Comparison of ENCODE assay signal across 15 cellular contexts in genomic region chr11:131504199-131504949, GRCh38.
DNase-seq lines count a peak whose midpoint lies in the region; ATAC-seq and TF ChIP-seq lines count a peak whose summit lies in the region.
"Had no signal": no experiment of that assay in that cellular context is flagged by ENCODE, and none has a peak within 500 bp of the region (broad histone marks: within the 10 kb centered on the region; RNA-seq: fewer than 3 reads in every experiment).

No MANE protein-coding gene starts in this region.

- H3K4me2 ChIP-seq in hepatocyte = no peak overlapping the region
- H3K4me2 ChIP-seq: A549 had no signal

- CTCF ChIA-PET in WTC11 (lab: Charles Lee) = interaction anchor here (1.0 to 2.9 kb wide), 13 partner anchors 18 to 584 kb away, joined by 3 to 33 read pairs (median 5); no protein-coding TSS in a partner anchor

- H3K4me3 ChIP-seq in hepatocyte = no peak overlapping the region
- H3K4me3 ChIP-seq: A549, GM23248, Peyer's patch, thoracic aorta had no signal

- H3K9me2 ChIP-seq in hepatocyte (replicated peaks; ENCODE audit: insufficient read depth) = no peaks in the 10 kb centered on the region

- POLR2A ChIA-PET in WTC11 (lab: Charles Lee) = no interaction called here

- peaks cover 18% of the 10 kb centered on the region for H3K4me1 Mint-ChIP-seq in WTC11
- H3K4me1 Mint-ChIP-seq in stimulated activated memory B cell treated with anti-CD40 and anti-IgM and Interleukin-4, amounts not matched to agents 10 μg/mL and 1 μg/mL and 100 μg/mL, for 72 hours = no peaks in the 10 kb centered on the region

- H3K36me3 Mint-ChIP-seq in WTC11 = no peaks in the 10 kb centered on the region
- no peaks in the 10 kb centered on the region for H3K36me3 Mint-ChIP-seq in stimulated activated memory B cell treated with anti-CD40 and anti-IgM and Interleukin-4, amounts not matched to agents 10 μg/mL and 1 μg/mL and 100 μg/mL, for 72 hours

- H3K79me2 ChIP-seq in hepatocyte = no peaks in the 10 kb centered on the region

- H3K36me3 ChIP-seq in hepatocyte (replicated peaks; ENCODE audit: insufficient read depth, low read depth) = no peaks in the 10 kb centered on the region
- H3K36me3 ChIP-seq: Peyer's patch, thoracic aorta had no signal

- H3K27me3 ChIP-seq in hepatocyte = peaks cover 4% of the 10 kb centered on the region
- H3K27me3 ChIP-seq: Peyer's patch had no signal

- 0 out of 2 replicates have a peak overlapping the region, but pooled peaks have one; percentile 26 for H3K27ac Mint-ChIP-seq in WTC11
- H3K27ac Mint-ChIP-seq in stimulated activated memory B cell treated with anti-CD40 and anti-IgM and Interleukin-4, amounts not matched to agents 10 μg/mL and 1 μg/mL and 100 μg/mL, for 72 hours = no peak overlapping the region

- no peaks in the 10 kb centered on the region for H3K9me3 ChIP-seq in hepatocyte (ENCODE audit: low read depth)
- H3K9me3 ChIP-seq: A549, Peyer's patch, thoracic aorta had no signal

- no peaks in the 10 kb centered on the region for H3K27me3 Mint-ChIP-seq in WTC11 (ENCODE audit: low read depth)
- no peaks in the 10 kb centered on the region for H3K27me3 Mint-ChIP-seq in stimulated activated memory B cell treated with anti-CD40 and anti-IgM and Interleukin-4, amounts not matched to agents 10 μg/mL and 1 μg/mL and 100 μg/mL, for 72 hours

- 54% methylated on average over 15 of the region's 15 CpGs for WGBS in hepatocyte (ENCODE audit: low lambda C conversion rate, missing lambda C conversion rate)

- no peak overlapping the region for H3K4me3 Mint-ChIP-seq in WTC11
- no peak overlapping the region for H3K4me3 Mint-ChIP-seq in stimulated activated memory B cell treated with anti-CD40 and anti-IgM and Interleukin-4, amounts not matched to agents 10 μg/mL and 1 μg/mL and 100 μg/mL, for 72 hours

- TF ChIP-seq CTCF in WTC11 (IDR thresholded peaks at IDR 0.05) (peak; percentile 36), hepatocyte (IDR thresholded peaks at IDR 0.05; ENCODE audit: poor library complexity) (peak; percentile 34)

- no peak overlapping the region for H2AFZ ChIP-seq in hepatocyte
- H2AFZ ChIP-seq: GM23248 had no signal

- H3K4me1 ChIP-seq in hepatocyte (ENCODE audit: insufficient read depth) = no peaks in the 10 kb centered on the region
- H3K4me1 ChIP-seq: A549, Peyer's patch had no signal

- H3K9me3 Mint-ChIP-seq in WTC11 = peaks cover 7% of the 10 kb centered on the region
- no peaks in the 10 kb centered on the region for H3K9me3 Mint-ChIP-seq in stimulated activated memory B cell treated with anti-CD40 and anti-IgM and Interleukin-4, amounts not matched to agents 10 μg/mL and 1 μg/mL and 100 μg/mL, for 72 hours

- no peak overlapping the region for H3K27ac ChIP-seq in hepatocyte
- H3K27ac ChIP-seq: A549, GM23248, Peyer's patch, thoracic aorta had no signal

- ATAC-seq in WTC11 = peak; percentile 99
- ATAC-seq in stimulated activated memory B cell treated with anti-CD40 and anti-IgM and Interleukin-4, amounts not matched to agents 10 μg/mL and 1 μg/mL and 100 μg/mL, for 72 hours = peak; percentile 39
- no peak for ATAC-seq in GM19397 (IDR thresholded peaks at IDR 0.05; ENCODE audit: unreplicated experiment)
- ATAC-seq: left lobe of liver had no signal

- DNase-seq in NCI-H2107 treated with DMSO at 0.1 percent for 48 hours (lab: John Stamatoyannopoulos, UW; ENCODE audit: unreplicated experiment) (peak; percentile 3), NCI-H2107 (lab: John Stamatoyannopoulos, UW) (no peak), WTC11 (ENCODE audit: low spot score) (peak; percentile 78), hepatocyte (ENCODE audit: low spot score) (peak; percentile 20), NCI-H1092 (lab: John Stamatoyannopoulos, UW) (no peak), NCI-H2081 (lab: John Stamatoyannopoulos, UW) (no peak)
- DNase-seq: activated CD8-positive, alpha-beta memory T cell treated with anti-CD3 and anti-CD28 coated beads for 24 hours; cerebellar nuclear complex; GM23248; Peyer's patch had no signal

- H4K20me1 ChIP-seq in hepatocyte (ENCODE audit: insufficient read depth, poor library complexity, severe bottlenecking) = no peaks in the 10 kb centered on the region

TF ChIP-seq in WTC11, 78 proteins besides CTCF, POLR2A, EP300 and RAD21:
- TF ChIP-seq FOXK1 (CRISPR knock-in tag; IDR thresholded peaks at IDR 0.05) (peak; percentile 81), FOXP1 (CRISPR knock-in tag; IDR thresholded peaks at IDR 0.05; ENCODE audit: borderline replicate concordance) (no peak; the same call in 1 of the 2 replicates), FOXP4 (CRISPR knock-in tag; IDR thresholded peaks at IDR 0.05) (peak; percentile 36; the same call in 1 of the 2 replicates), TEAD1 (CRISPR knock-in tag; IDR thresholded peaks at IDR 0.05) (peak; percentile 52; the same call in 1 of the 2 replicates), HMGXB4 (CRISPR knock-in tag; IDR thresholded peaks at IDR 0.05) (no peak), CDX4 (CRISPR knock-in tag; IDR thresholded peaks at IDR 0.05; ENCODE audit: borderline replicate concordance) (no peak), USF1 (CRISPR knock-in tag; IDR thresholded peaks at IDR 0.05) (no peak), SMAD3 (CRISPR knock-in tag; IDR thresholded peaks at IDR 0.05; ENCODE audit: borderline replicate concordance) (no peak)

Comparison
In these comparisons a context has a peak if more than half of its experiments do, and no peak if none do; other contexts are left out.
1. DNase-seq: peak in NCI-H2107 treated with DMSO at 0.1 percent for 48 hours (single experiment), WTC11 (single experiment) and hepatocyte (single experiment); none in NCI-H2107 (single experiment), NCI-H1092 (single experiment) and NCI-H2081 (0 of 2).